In the genomic region with DNA sequence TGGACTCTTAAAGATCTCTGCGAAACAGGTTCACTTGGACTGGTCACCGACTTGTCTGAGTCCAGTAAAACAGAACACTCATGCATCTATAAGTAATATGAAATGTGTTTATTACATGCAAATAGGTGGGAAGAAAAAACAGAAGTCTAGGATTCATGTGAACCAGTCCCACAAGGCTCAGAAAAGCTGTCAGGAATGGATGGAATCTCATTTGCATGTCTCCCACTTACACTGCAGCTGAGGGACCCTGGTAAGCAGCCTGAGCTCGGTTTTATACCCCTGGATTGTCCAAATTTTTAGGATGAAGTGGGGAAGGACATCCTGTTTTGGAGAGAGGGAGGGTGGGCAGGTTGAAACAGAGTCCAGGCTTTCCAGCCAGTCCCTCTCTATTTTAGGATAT, we compare ENCODE assay signal across 32 cellular contexts.
"Had no signal": no experiment of that assay in that cellular context is flagged by ENCODE, and none has a peak within 500 bp of the region (broad histone marks: within the 10 kb centered on the region; RNA-seq: fewer than 3 reads in every experiment).

No MANE protein-coding gene starts in this region.

- H3K36me3 ChIP-seq: left lung, lower lobe of right lung, pancreas, prostate gland, stomach, thyroid gland, transverse colon, upper lobe of left lung, vagina had no signal

- ATAC-seq: left colon; left lung; lower lobe of right lung; natural killer cell; pancreas; right cardiac atrium; sciatic nerve; stimulated activated naive B cell treated with anti-CD40 and anti-IgM and Interleukin-4, amounts not matched to agents 10 μg/mL and 1 μg/mL and 100 μg/mL, for 72 hours; stimulated activated naive CD8-positive, alpha-beta T cell treated with anti-CD3 and anti-CD28 coated beads, Interleukin-15, Interleukin-2, amounts not matched to agents 100 U/mL and 50 U/mL, for 24 hours had no signal

- H3K27ac ChIP-seq: left lung, lower lobe of right lung, pancreas, prostate gland, skin epidermis, stomach, testis, thyroid gland, transverse colon, upper lobe of left lung, vagina had no signal

- DNase-seq: hippocampal formation; immature natural killer cell; kidney; left colon; left lung; lower lobe of right lung; mammary epithelial cell; mesenchymal stem cell; naive B cell; natural killer cell; nephron progenitor cell; nucleus accumbens; pancreas; posterior cingulate gyrus; retina; right cardiac atrium; stimulated activated CD4-positive, alpha-beta T cell treated with anti-CD3 and anti-CD28 coated beads, Interleukin-12 subunit alpha, Interleukin-12 subunit beta, amount 100 ng/mL, for 4 hours; stimulated activated CD4-positive, alpha-beta T cell treated with anti-CD3 and anti-CD28 coated beads, Interleukin-15, amount 100 ng/mL, for 24 hours; stimulated activated CD4-positive, alpha-beta T cell treated with anti-CD3 and anti-CD28 coated beads, Interleukin-2, amount 100 ng/mL, for 24 hours; stimulated activated CD4-positive, alpha-beta T cell treated with anti-CD3 and anti-CD28 coated beads, Interleukin-4, amount 100 ng/mL, for 1 hour; stimulated activated naive B cell treated with anti-CD40 and anti-IgM and Interleukin-4, amounts not matched to agents 10 μg/mL and 1 μg/mL and 100 μg/mL, for 72 hours; stimulated activated naive CD8-positive, alpha-beta T cell treated with anti-CD3 and anti-CD28 coated beads, Interleukin-15, Interleukin-2, amounts not matched to agents 100 U/mL and 50 U/mL, for 24 hours; stomach; testis; thyroid gland; transverse colon; upper lobe of left lung had no signal

- H3K4me1 Mint-ChIP-seq: immature natural killer cell; mesothelial cell of epicardium; naive B cell; natural killer cell; nephron progenitor cell; stimulated activated naive B cell treated with anti-CD40 and anti-IgM and Interleukin-4, amounts not matched to agents 10 μg/mL and 1 μg/mL and 100 μg/mL, for 72 hours had no signal

- H3K27ac Mint-ChIP-seq: immature natural killer cell; mesothelial cell of epicardium; naive B cell; natural killer cell; nephron progenitor cell; stimulated activated naive B cell treated with anti-CD40 and anti-IgM and Interleukin-4, amounts not matched to agents 10 μg/mL and 1 μg/mL and 100 μg/mL, for 72 hours had no signal

- H3K4me1 ChIP-seq: left lung, lower lobe of right lung, pancreas, prostate gland, stomach, testis, thyroid gland, transverse colon, upper lobe of left lung, vagina had no signal

- H3K27me3 ChIP-seq: left lung, pancreas, stomach, testis, thyroid gland, transverse colon, upper lobe of left lung, vagina had no signal

- H3K4me3 Mint-ChIP-seq: immature natural killer cell; mesothelial cell of epicardium; naive B cell; natural killer cell; nephron progenitor cell; stimulated activated naive B cell treated with anti-CD40 and anti-IgM and Interleukin-4, amounts not matched to agents 10 μg/mL and 1 μg/mL and 100 μg/mL, for 72 hours had no signal

- H3K27me3 Mint-ChIP-seq: naive B cell; stimulated activated naive B cell treated with anti-CD40 and anti-IgM and Interleukin-4, amounts not matched to agents 10 μg/mL and 1 μg/mL and 100 μg/mL, for 72 hours had no signal

- H3K9me3 Mint-ChIP-seq: nephron progenitor cell had no signal

- H3K4me3 ChIP-seq: left lung, lower lobe of right lung, pancreas, prostate gland, skin epidermis, stomach, testis, thyroid gland, transverse colon, upper lobe of left lung, vagina had no signal

- H3K36me3 Mint-ChIP-seq: naive B cell; stimulated activated naive B cell treated with anti-CD40 and anti-IgM and Interleukin-4, amounts not matched to agents 10 μg/mL and 1 μg/mL and 100 μg/mL, for 72 hours had no signal

- H3K9me3 ChIP-seq: lower lobe of right lung, pancreas, prostate gland, stomach, testis, thyroid gland, transverse colon, vagina had no signal
